22 cellular contexts compared by ENCODE assay signal in genomic region chr4:81196126-81196650, GRCh38. TPM values are rescaled to one million over a fixed set of nuclear protein-coding genes. Genes with fewer than 3 reads are reported as not detected.
"Had no signal": no experiment of that assay in that cellular context is flagged by ENCODE, and none has a peak within 500 bp of the region (broad histone marks: within the 10 kb centered on the region; RNA-seq: fewer than 3 reads in every experiment).

No MANE protein-coding gene starts in this region.

- H3K36me3 ChIP-seq: adrenal gland, MG63, Peyer's patch had no signal

- H3K27me3 ChIP-seq: adrenal gland, MG63, Peyer's patch had no signal

- H3K4me3 ChIP-seq: adrenal gland, MG63, Peyer's patch had no signal

- DNase-seq: activated B cell treated with CpG ODN at 0.5 μM for 24 hours; activated CD4-positive, alpha-beta memory T cell treated with anti-CD3 and anti-CD28 coated beads, Interleukin-2, amount 10 ng/mL, durations not matched to agents 7 days and 5 days; activated CD4-positive, alpha-beta T cell treated with anti-CD3 and anti-CD28 coated beads, Interleukin-2, amount 10 ng/mL, durations not matched to agents 7 days and 5 days; activated CD8-positive, alpha-beta memory T cell treated with anti-CD3 and anti-CD28 coated beads, Interleukin-2, amount 50 U/mL, for 4 hours; activated naive CD4-positive, alpha-beta T cell treated with anti-CD3 and anti-CD28 coated beads, Interleukin-2, amount 50 U/mL, for 16 hours; activated naive CD8-positive, alpha-beta T cell treated with anti-CD3 and anti-CD28 coated beads, Interleukin-2, amount 10 ng/mL, durations not matched to agents 7 days and 5 days; activated T-cell treated with anti-CD3 and anti-CD28 coated beads, Interleukin-2, amount 50 U/mL, for 72 hours; adrenal gland; anterior cingulate cortex; central memory CD4-positive, alpha-beta T cell; MG63; NCI-H1105; NCI-H1436; NCI-H1694 treated with DMSO at 0.1 percent for 48 hours; NCI-H2081; NCI-H510A treated with DMSO at 0.1 percent for 48 hours; NCI-H69; SHP77 treated with DMSO at 0.1 percent for 48 hours; T-helper 17 cell; T-helper 9 cell had no signal

- ATAC-seq: activated T-cell treated with anti-CD3 and anti-CD28 coated beads, Interleukin-2, amount 50 U/mL, for 72 hours; T-helper 17 cell had no signal

- H3K4me1 ChIP-seq: adrenal gland had no signal

- H3K9me3 ChIP-seq: MG63, Peyer's patch had no signal

- H3K27ac ChIP-seq: adrenal gland, Peyer's patch had no signal

RNA-seq across cellular contexts. Expression of gene PRKG2, which starts 18.8 kb away (rescaled TPM):
- total RNA-seq: SK-MEL-5 had no signal
